ENCODE assay signal across 20 cellular contexts in genomic region chr7:66556177-66556548, GRCh38.
"Had no signal": no experiment of that assay in that cellular context is flagged by ENCODE, and none has a peak within 500 bp of the region (broad histone marks: within the 10 kb centered on the region; RNA-seq: fewer than 3 reads in every experiment).

No MANE protein-coding gene starts in this region.

- H3K9me3 ChIP-seq: SJSA1 had no signal

- H3K27me3 ChIP-seq: SJSA1 had no signal

- H3K4me1 ChIP-seq: SJSA1 had no signal

- H3K4me3 ChIP-seq: SJSA1, SK-N-MC had no signal

- DNase-seq: IMR-90, Karpas-422, KG1, MM.1S, NCI-H1092 treated with DMSO at 0.1 percent for 48 hours, NCI-H1436, NCI-H187, NCI-H2029, NCI-H2081 treated with DMSO at 0.1 percent for 48 hours, NCI-H2171, NCI-H226, NCI-H446, NCI-H510A, NCI-H524 treated with DMSO at 0.1 percent for 48 hours, NCI-H69, NCI-H774, SIG-M5 had no signal

- H3K27ac ChIP-seq: RWPE1, SJSA1, SK-N-MC had no signal
